In genomic region chr15:73986055-73986775, GRCh38 we compare ENCODE assay signal across 1 cellular context.
TF ChIP-seq lines count a peak whose summit lies in the region.

No MANE protein-coding gene starts in this region.

TF ChIP-seq in H1, 55 proteins besides CTCF, POLR2A, EP300 and RAD21 (continued from another document):
- TF ChIP-seq USF2 (IDR thresholded peaks at IDR 0.05; ENCODE audit: low read length) (no peak), SIX5 (IDR thresholded peaks at IDR 0.05; ENCODE audit: low read depth, low read length) (no peak), TEAD4 (IDR thresholded peaks at IDR 0.05; ENCODE audit: low read depth, low read length) (no peak), GABPA (IDR thresholded peaks at IDR 0.05; ENCODE audit: borderline replicate concordance, insufficient read depth, low read length) (no peak), SP2 (IDR thresholded peaks at IDR 0.05; ENCODE audit: low read length) (no peak), ZNF274 (IDR thresholded peaks at IDR 0.05; ENCODE audit: borderline replicate concordance, extremely low read depth, low read length) (no peak), PHF8 (conservative IDR thresholded peaks at IDR 0.05; ENCODE audit: low read depth, low read length) (no peak), KDM1A (IDR thresholded peaks at IDR 0.05; ENCODE audit: borderline replicate concordance, low read length) (no peak), TAF7 (optimal IDR thresholded peaks at IDR 0.05; ENCODE audit: borderline replicate concordance, low read depth, low read length) (no peak), TAF1 (IDR thresholded peaks at IDR 0.05; ENCODE audit: low read depth, low read length) (no peak), SP4 (IDR thresholded peaks at IDR 0.05; ENCODE audit: low read length) (no peak), BACH1 (IDR thresholded peaks at IDR 0.05; ENCODE audit: low read length) (no peak), KDM5A (IDR thresholded peaks at IDR 0.05; ENCODE audit: low read length) (no peak), CREB1 (IDR thresholded peaks at IDR 0.05) (no peak), MAX (IDR thresholded peaks at IDR 0.05) (no peak), CBX8 (IDR thresholded peaks at IDR 0.05; ENCODE audit: borderline replicate concordance, low read depth, low read length) (no peak), FOSL1 (IDR thresholded peaks at IDR 0.05; ENCODE audit: insufficient read depth, low read depth, low read length) (no peak), SAP30 (IDR thresholded peaks at IDR 0.05; ENCODE audit: insufficient read depth, insufficient replicate concordance, low read length) (no peak)
